Comparison of ENCODE assay signal across 1 cellular context in genomic region chr6:158654498-158654897, GRCh38.
TF ChIP-seq lines count a peak whose summit lies in the region.

No MANE protein-coding gene starts in this region.

TF ChIP-seq in H1, 55 proteins besides CTCF, POLR2A, EP300 and RAD21 (continued from another document):
- TF ChIP-seq CTBP2 (IDR thresholded peaks at IDR 0.05; ENCODE audit: borderline replicate concordance, insufficient read depth, insufficient read length, low read length) (no peak), E2F6 (IDR thresholded peaks at IDR 0.05) (no peak), TAF7 (optimal IDR thresholded peaks at IDR 0.05; ENCODE audit: borderline replicate concordance, low read depth, low read length) (no peak), RXRA (IDR thresholded peaks at IDR 0.05; ENCODE audit: insufficient read depth, low read depth, low read length) (no peak), BACH1 (IDR thresholded peaks at IDR 0.05; ENCODE audit: low read length) (no peak), ATF3 (IDR thresholded peaks at IDR 0.05; ENCODE audit: insufficient read depth, low read depth, low read length) (no peak), BCL11A (IDR thresholded peaks at IDR 0.05; ENCODE audit: low read depth in 2 of 2, low read length in 2 of 2) (no peak), CHD2 (IDR thresholded peaks at IDR 0.05; ENCODE audit: low read length) (no peak), BRCA1 (IDR thresholded peaks at IDR 0.05; ENCODE audit: low read depth, low read length) (no peak), SP1 (IDR thresholded peaks at IDR 0.05; ENCODE audit: low read depth, low read length) (no peak), NRF1 (IDR thresholded peaks at IDR 0.05; ENCODE audit: low read depth, low read length) (no peak), GABPA (IDR thresholded peaks at IDR 0.05; ENCODE audit: borderline replicate concordance, insufficient read depth, low read length) (no peak), HDAC6 (IDR thresholded peaks at IDR 0.05; ENCODE audit: low read depth, low read length) (no peak)
